1 cellular context compared by ENCODE assay signal in genomic region chr11:46120711-46121327, GRCh38.
A peak's percentile ranks its signal among the peaks of the same experiment; 100 is the strongest.
TF ChIP-seq lines count a peak whose summit lies in the region.

No MANE protein-coding gene starts in this region.

TF ChIP-seq in K562, 482 proteins besides CTCF, POLR2A, EP300 and RAD21 (continued from another document and continues in another):
- TF ChIP-seq, protein P1, sequence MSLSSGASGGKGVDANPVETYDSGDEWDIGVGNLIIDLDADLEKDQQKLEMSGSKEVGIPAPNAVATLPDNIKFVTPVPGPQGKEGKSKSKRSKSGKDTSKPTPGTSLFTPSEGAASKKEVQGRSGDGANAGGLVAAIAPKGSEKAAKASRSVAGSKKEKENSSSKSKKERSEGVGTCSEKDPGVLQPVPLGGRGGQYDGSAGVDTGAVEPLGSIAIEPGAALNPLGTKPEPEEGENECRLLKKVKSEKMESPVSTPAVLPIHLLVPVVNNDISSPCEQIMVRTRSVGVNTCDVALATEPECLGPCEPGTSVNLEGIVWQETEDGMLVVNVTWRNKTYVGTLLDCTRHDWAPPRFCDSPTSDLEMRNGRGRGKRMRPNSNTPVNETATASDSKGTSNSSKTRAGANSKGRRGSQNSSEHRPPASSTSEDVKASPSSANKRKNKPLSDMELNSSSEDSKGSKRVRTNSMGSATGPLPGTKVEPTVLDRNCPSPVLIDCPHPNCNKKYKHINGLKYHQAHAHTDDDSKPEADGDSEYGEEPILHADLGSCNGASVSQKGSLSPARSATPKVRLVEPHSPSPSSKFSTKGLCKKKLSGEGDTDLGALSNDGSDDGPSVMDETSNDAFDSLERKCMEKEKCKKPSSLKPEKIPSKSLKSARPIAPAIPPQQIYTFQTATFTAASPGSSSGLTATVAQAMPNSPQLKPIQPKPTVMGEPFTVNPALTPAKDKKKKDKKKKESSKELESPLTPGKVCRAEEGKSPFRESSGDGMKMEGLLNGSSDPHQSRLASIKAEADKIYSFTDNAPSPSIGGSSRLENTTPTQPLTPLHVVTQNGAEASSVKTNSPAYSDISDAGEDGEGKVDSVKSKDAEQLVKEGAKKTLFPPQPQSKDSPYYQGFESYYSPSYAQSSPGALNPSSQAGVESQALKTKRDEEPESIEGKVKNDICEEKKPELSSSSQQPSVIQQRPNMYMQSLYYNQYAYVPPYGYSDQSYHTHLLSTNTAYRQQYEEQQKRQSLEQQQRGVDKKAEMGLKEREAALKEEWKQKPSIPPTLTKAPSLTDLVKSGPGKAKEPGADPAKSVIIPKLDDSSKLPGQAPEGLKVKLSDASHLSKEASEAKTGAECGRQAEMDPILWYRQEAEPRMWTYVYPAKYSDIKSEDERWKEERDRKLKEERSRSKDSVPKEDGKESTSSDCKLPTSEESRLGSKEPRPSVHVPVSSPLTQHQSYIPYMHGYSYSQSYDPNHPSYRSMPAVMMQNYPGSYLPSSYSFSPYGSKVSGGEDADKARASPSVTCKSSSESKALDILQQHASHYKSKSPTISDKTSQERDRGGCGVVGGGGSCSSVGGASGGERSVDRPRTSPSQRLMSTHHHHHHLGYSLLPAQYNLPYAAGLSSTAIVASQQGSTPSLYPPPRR (CRISPR knock-in tag; IDR thresholded peaks at IDR 0.05; ENCODE audit: borderline replicate concordance): no peak
- TF ChIP-seq CBX3 (IDR thresholded peaks at IDR 0.05; ENCODE audit: borderline replicate concordance in 1 of 2, low read length in 2 of 2): no peak
- TF ChIP-seq PCBP2 (IDR thresholded peaks at IDR 0.05; ENCODE audit: low read depth, low read length, poor library complexity, severe bottlenecking): no peak
- TF ChIP-seq, protein P2, sequence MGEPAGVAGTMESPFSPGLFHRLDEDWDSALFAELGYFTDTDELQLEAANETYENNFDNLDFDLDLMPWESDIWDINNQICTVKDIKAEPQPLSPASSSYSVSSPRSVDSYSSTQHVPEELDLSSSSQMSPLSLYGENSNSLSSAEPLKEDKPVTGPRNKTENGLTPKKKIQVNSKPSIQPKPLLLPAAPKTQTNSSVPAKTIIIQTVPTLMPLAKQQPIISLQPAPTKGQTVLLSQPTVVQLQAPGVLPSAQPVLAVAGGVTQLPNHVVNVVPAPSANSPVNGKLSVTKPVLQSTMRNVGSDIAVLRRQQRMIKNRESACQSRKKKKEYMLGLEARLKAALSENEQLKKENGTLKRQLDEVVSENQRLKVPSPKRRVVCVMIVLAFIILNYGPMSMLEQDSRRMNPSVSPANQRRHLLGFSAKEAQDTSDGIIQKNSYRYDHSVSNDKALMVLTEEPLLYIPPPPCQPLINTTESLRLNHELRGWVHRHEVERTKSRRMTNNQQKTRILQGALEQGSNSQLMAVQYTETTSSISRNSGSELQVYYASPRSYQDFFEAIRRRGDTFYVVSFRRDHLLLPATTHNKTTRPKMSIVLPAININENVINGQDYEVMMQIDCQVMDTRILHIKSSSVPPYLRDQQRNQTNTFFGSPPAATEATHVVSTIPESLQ (CRISPR knock-in tag; IDR thresholded peaks at IDR 0.05): no peak
- TF ChIP-seq CTCFL (IDR thresholded peaks at IDR 0.05; ENCODE audit: borderline replicate concordance, insufficient read depth, low read depth, low read length, poor library complexity, severe bottlenecking): no peak
- TF ChIP-seq, protein P3, sequence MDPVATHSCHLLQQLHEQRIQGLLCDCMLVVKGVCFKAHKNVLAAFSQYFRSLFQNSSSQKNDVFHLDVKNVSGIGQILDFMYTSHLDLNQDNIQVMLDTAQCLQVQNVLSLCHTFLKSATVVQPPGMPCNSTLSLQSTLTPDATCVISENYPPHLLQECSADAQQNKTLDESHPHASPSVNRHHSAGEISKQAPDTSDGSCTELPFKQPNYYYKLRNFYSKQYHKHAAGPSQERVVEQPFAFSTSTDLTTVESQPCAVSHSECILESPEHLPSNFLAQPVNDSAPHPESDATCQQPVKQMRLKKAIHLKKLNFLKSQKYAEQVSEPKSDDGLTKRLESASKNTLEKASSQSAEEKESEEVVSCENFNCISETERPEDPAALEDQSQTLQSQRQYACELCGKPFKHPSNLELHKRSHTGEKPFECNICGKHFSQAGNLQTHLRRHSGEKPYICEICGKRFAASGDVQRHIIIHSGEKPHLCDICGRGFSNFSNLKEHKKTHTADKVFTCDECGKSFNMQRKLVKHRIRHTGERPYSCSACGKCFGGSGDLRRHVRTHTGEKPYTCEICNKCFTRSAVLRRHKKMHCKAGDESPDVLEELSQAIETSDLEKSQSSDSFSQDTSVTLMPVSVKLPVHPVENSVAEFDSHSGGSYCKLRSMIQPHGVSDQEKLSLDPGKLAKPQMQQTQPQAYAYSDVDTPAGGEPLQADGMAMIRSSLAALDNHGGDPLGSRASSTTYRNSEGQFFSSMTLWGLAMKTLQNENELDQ (CRISPR knock-in tag; IDR thresholded peaks at IDR 0.05; ENCODE audit: borderline replicate concordance): no peak
- 0 out of 2 replicates have a peak, but pooled peaks have one; percentile 27 for TF ChIP-seq GTF2E2 (tag; IDR thresholded peaks at IDR 0.05)
- TF ChIP-seq ZNF384 (IDR thresholded peaks at IDR 0.05; ENCODE audit: low read depth, low read length): no peak
- TF ChIP-seq SPI1 (IDR thresholded peaks at IDR 0.05; ENCODE audit: borderline replicate concordance, low read depth, low read length): no peak
- TF ChIP-seq SAFB (IDR thresholded peaks at IDR 0.05; ENCODE audit: borderline replicate concordance, low read depth, low read length): no peak
- no peak for TF ChIP-seq ZC3H8 (IDR thresholded peaks at IDR 0.05)
- no peak for TF ChIP-seq HLTF (IDR thresholded peaks at IDR 0.05)
- no peak for TF ChIP-seq POU5F1 (IDR thresholded peaks at IDR 0.05; ENCODE audit: borderline replicate concordance, low read depth, low read length, partially characterized antibody)
- no peak for TF ChIP-seq CHD1 (IDR thresholded peaks at IDR 0.05; ENCODE audit: low read length)
- no peak for TF ChIP-seq STAT5B (CRISPR knock-in tag; IDR thresholded peaks at IDR 0.05)
- TF ChIP-seq MAFF (IDR thresholded peaks at IDR 0.05; ENCODE audit: low read length): no peak
- TF ChIP-seq, protein P4, sequence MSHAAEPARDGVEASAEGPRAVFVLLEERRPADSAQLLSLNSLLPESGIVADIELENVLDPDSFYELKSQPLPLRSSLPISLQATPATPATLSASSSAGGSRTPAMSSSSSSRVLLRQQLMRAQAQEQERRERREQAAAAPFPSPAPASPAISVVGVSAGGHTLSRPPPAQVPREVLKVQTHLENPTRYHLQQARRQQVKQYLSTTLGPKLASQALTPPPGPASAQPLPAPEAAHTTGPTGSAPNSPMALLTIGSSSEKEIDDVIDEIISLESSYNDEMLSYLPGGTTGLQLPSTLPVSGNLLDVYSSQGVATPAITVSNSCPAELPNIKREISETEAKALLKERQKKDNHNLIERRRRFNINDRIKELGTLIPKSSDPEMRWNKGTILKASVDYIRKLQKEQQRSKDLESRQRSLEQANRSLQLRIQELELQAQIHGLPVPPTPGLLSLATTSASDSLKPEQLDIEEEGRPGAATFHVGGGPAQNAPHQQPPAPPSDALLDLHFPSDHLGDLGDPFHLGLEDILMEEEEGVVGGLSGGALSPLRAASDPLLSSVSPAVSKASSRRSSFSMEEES (CRISPR knock-in tag; IDR thresholded peaks at IDR 0.05): no peak
- TF ChIP-seq DACH1 (IDR thresholded peaks at IDR 0.05; ENCODE audit: partially characterized antibody): peak; percentile 9
- peak; percentile 3 for TF ChIP-seq TAF1 (IDR thresholded peaks at IDR 0.05; ENCODE audit: control insufficient read depth, extremely low read depth, insufficient read depth, low read length, severe bottlenecking)
- no peak for TF ChIP-seq SREBF1 (IDR thresholded peaks at IDR 0.05; ENCODE audit: borderline replicate concordance, low read depth, low read length)
- TF ChIP-seq XRCC4 (IDR thresholded peaks at IDR 0.05; ENCODE audit: extremely low read depth, insufficient read depth, insufficient read length): no peak
- TF ChIP-seq ARNT (IDR thresholded peaks at IDR 0.05): peak in 1 of 2 experiments; percentile 79; a peak in 1 of 4 replicates
- TF ChIP-seq TEAD4 (IDR thresholded peaks at IDR 0.05; ENCODE audit: low read length): no peak
- no peak for TF ChIP-seq TEAD4 (CRISPR knock-in tag; IDR thresholded peaks at IDR 0.05; ENCODE audit: borderline replicate concordance)
- TF ChIP-seq NFIX (CRISPR knock-in tag; IDR thresholded peaks at IDR 0.05; ENCODE audit: low read depth): no peak
- TF ChIP-seq ADNP (tag; IDR thresholded peaks at IDR 0.05): peak; percentile 29; the same call in 1 of the 2 replicates
- TF ChIP-seq MYNN (IDR thresholded peaks at IDR 0.05): no peak
- TF ChIP-seq MYNN (CRISPR knock-in tag; IDR thresholded peaks at IDR 0.05): no peak
- peak; percentile 32 for TF ChIP-seq POLR2B (IDR thresholded peaks at IDR 0.05; ENCODE audit: low read depth, partially characterized antibody)
- TF ChIP-seq ZNF124 (CRISPR knock-in tag; IDR thresholded peaks at IDR 0.05): no peak
- TF ChIP-seq ZNF551 (CRISPR knock-in tag; IDR thresholded peaks at IDR 0.05): no peak
- TF ChIP-seq ZEB2 (IDR thresholded peaks at IDR 0.05): no peak
- TF ChIP-seq ATF4 (CRISPR knock-in tag; IDR thresholded peaks at IDR 0.05): no peak
- 0 out of 2 replicates have a peak, but pooled peaks have one; percentile 31 for TF ChIP-seq ELF4 (CRISPR knock-in tag; IDR thresholded peaks at IDR 0.05)
- TF ChIP-seq E2F6 (IDR thresholded peaks at IDR 0.05; ENCODE audit: borderline replicate concordance in 1 of 2, extremely low read depth in 1 of 2, insufficient read depth in 1 of 2, insufficient read length in 1 of 2, low read depth in 1 of 2, low read length in 1 of 2, poor library complexity in 1 of 2, severe bottlenecking in 1 of 2): no peak
- TF ChIP-seq FOXA1 (IDR thresholded peaks at IDR 0.05; ENCODE audit: borderline replicate concordance): no peak
- TF ChIP-seq GMEB1 (CRISPR knock-in tag; IDR thresholded peaks at IDR 0.05): no peak
- TF ChIP-seq ZNF75A (CRISPR knock-in tag; IDR thresholded peaks at IDR 0.05): no peak
- TF ChIP-seq TRIM24 (IDR thresholded peaks at IDR 0.05): no peak
- peak; percentile 62 for TF ChIP-seq DPF2 (IDR thresholded peaks at IDR 0.05)
- TF ChIP-seq FOS (IDR thresholded peaks at IDR 0.05; ENCODE audit: extremely low read depth, insufficient read length): no peak
- no peak for TF ChIP-seq ZKSCAN8 (CRISPR knock-in tag; IDR thresholded peaks at IDR 0.05)
- TF ChIP-seq U2AF2 (optimal IDR thresholded peaks at IDR 0.05; ENCODE audit: low read depth, low read length): no peak
- TF ChIP-seq, protein P5, sequence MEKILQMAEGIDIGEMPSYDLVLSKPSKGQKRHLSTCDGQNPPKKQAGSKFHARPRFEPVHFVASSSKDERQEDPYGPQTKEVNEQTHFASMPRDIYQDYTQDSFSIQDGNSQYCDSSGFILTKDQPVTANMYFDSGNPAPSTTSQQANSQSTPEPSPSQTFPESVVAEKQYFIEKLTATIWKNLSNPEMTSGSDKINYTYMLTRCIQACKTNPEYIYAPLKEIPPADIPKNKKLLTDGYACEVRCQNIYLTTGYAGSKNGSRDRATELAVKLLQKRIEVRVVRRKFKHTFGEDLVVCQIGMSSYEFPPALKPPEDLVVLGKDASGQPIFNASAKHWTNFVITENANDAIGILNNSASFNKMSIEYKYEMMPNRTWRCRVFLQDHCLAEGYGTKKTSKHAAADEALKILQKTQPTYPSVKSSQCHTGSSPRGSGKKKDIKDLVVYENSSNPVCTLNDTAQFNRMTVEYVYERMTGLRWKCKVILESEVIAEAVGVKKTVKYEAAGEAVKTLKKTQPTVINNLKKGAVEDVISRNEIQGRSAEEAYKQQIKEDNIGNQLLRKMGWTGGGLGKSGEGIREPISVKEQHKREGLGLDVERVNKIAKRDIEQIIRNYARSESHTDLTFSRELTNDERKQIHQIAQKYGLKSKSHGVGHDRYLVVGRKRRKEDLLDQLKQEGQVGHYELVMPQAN (IDR thresholded peaks at IDR 0.05; ENCODE audit: borderline replicate concordance): peak; percentile 26; the same call in 1 of the 2 replicates
- TF ChIP-seq LEF1 (IDR thresholded peaks at IDR 0.05): peak; percentile 40; the same call in 1 of the 2 replicates
- TF ChIP-seq PRPF4 (IDR thresholded peaks at IDR 0.05; ENCODE audit: insufficient read depth, low read depth, low read length, poor library complexity, severe bottlenecking): no peak
